In genomic region chr6:127484207-127484858, GRCh38 we compare ENCODE assay signal across 8 cellular contexts. TPM values are rescaled to one million over a fixed set of nuclear protein-coding genes. Genes with fewer than 3 reads are reported as not detected.
DNase-seq lines count a peak whose midpoint lies in the region; ATAC-seq and TF ChIP-seq lines count a peak whose summit lies in the region.

No MANE protein-coding gene starts in this region.

- WGBS in liver: 22% methylated on average over 3 of the region's 3 CpGs

- H3K9me3 Mint-ChIP-seq in activated naive CD8-positive, alpha-beta T cell treated with anti-CD3 and anti-CD28 coated beads for 36 hours: peaks cover 16% of the 10 kb centered on the region

- in situ Hi-C loops in GM13976 (cut with MboI; ENCODE audit: low sequenced_read_pairs, unreplicated experiment): no loop called here

- no peak for TF ChIP-seq CTCF in GM13976 (IDR thresholded peaks at IDR 0.05; ENCODE audit: borderline replicate concordance, control extremely low read depth, extremely low read depth, insufficient read depth, missing control alignments)
- no peak for TF ChIP-seq CTCF in liver (IDR thresholded peaks at IDR 0.05; ENCODE audit: low read depth, low read length, missing input control)

- ATAC-seq in GM21576 (IDR thresholded peaks at IDR 0.05; ENCODE audit: unreplicated experiment): peak; percentile 100

- H3K9ac ChIP-seq in HUES6 (ENCODE audit: low read length) (peak overlapping the region; percentile 40), liver (ENCODE audit: low read depth in 1 of 2, low read length in 2 of 2) (no peak overlapping the region)

- H3K27me3 ChIP-seq in HUES6 (ENCODE audit: control insufficient read depth, insufficient read depth, low read length) (no peaks in the 10 kb centered on the region), liver (ENCODE audit: control insufficient read depth in 4 of 4, insufficient read depth in 4 of 4, low read length in 3 of 4) (no peaks in the 10 kb centered on the region)

- peaks cover 26% of the 10 kb centered on the region for H3K36me3 Mint-ChIP-seq in activated naive CD8-positive, alpha-beta T cell treated with anti-CD3 and anti-CD28 coated beads for 36 hours

- H3K9me3 ChIP-seq in HUES6 (ENCODE audit: control insufficient read depth, insufficient read depth, low read depth, low read length) (no peaks in the 10 kb centered on the region), liver (ENCODE audit: control insufficient read depth in 4 of 4, low read length in 3 of 4) (no peaks in the 10 kb centered on the region)

- peaks cover 46% of the 10 kb centered on the region for H3K4me1 ChIP-seq in HUES6 (ENCODE audit: control insufficient read depth, insufficient read depth, low read length)
- H3K4me1 ChIP-seq in liver (ENCODE audit: control insufficient read depth in 4 of 4, insufficient read depth in 4 of 4, low read length in 3 of 4): peaks cover 0 to 9% (median 6%) of the 10 kb centered on the region in 4 donors

- peaks cover 28% of the 10 kb centered on the region for H3K4me1 Mint-ChIP-seq in activated naive CD8-positive, alpha-beta T cell treated with anti-CD3 and anti-CD28 coated beads for 36 hours

- DNase-seq in GM13976 (ENCODE audit: low spot score) (peak; percentile 64), NCI-H1092 treated with DMSO at 0.1 percent for 48 hours (lab: John Stamatoyannopoulos, UW) (no peak), HUDEP-2 (lab: John Stamatoyannopoulos, UW; ENCODE audit: unreplicated experiment in 76 of 76) (no peak), retina (no peak)
- no peak for DNase-seq in activated naive CD8-positive, alpha-beta T cell treated with anti-CD3 and anti-CD28 coated beads for 36 hours

- H3K27ac ChIP-seq in HUES6 (ENCODE audit: low read depth, low read length) (peak overlapping the region; percentile 73; the same call in 1 of the 2 replicates), liver (ENCODE audit: low read depth in 1 of 2, low read length in 2 of 2) (peak overlapping the region in 1 of 2 donors; percentile 52)

- H3K4me3 ChIP-seq in HUES6 (ENCODE audit: low read depth, low read length) (no peak overlapping the region), liver (ENCODE audit: low read depth in 1 of 3, low read length in 3 of 3) (peak overlapping the region in 1 of 3 donors; percentile 31)

- H3K27ac Mint-ChIP-seq in activated naive CD8-positive, alpha-beta T cell treated with anti-CD3 and anti-CD28 coated beads for 36 hours: peak overlapping the region; percentile 81

- H3K27me3 Mint-ChIP-seq in activated naive CD8-positive, alpha-beta T cell treated with anti-CD3 and anti-CD28 coated beads for 36 hours: no peaks in the 10 kb centered on the region

- H3K4me3 Mint-ChIP-seq in activated naive CD8-positive, alpha-beta T cell treated with anti-CD3 and anti-CD28 coated beads for 36 hours: peak overlapping the region; percentile 48

- H3K36me3 ChIP-seq in HUES6 (ENCODE audit: control insufficient read depth, insufficient read depth, low read length) (no peaks in the 10 kb centered on the region; the same call in 1 of the 2 replicates), liver (ENCODE audit: control insufficient read depth in 4 of 4, insufficient read depth in 3 of 4, low read depth in 1 of 4, low read length in 3 of 4) (no peaks in the 10 kb centered on the region)

- TF ChIP-seq RAD21 in liver (IDR thresholded peaks at IDR 0.05): no peak

TF ChIP-seq in liver, 16 proteins besides CTCF, POLR2A, EP300 and RAD21:
- TF ChIP-seq FOXA1 (IDR thresholded peaks at IDR 0.05) (no peak), HNF4A (conservative IDR thresholded peaks at IDR 0.05) (peak; percentile 8 to 28)

RNA-seq across cellular contexts. Expression of gene KIAA0408, which starts 25.1 kb away (rescaled TPM):
- 1 to 10 TPM; 2.3 to 3.1 TPM for total RNA-seq in activated naive CD8-positive, alpha-beta T cell treated with anti-CD3 and anti-CD28 coated beads for 36 hours
- total RNA-seq in liver: under 1 TPM in 1 of 2 donors, not detected in 1; 0.28 TPM
- polyA plus RNA-seq in liver: under 1 TPM in 1 of 2 donors, not detected in 1; 0.07 TPM
